In genomic region chr11:39673994-39674393, GRCh38 we compare ENCODE assay signal across 5 cellular contexts.
"Had no signal": no experiment of that assay in that cellular context is flagged by ENCODE, and none has a peak within 500 bp of the region (broad histone marks: within the 10 kb centered on the region; RNA-seq: fewer than 3 reads in every experiment).

No MANE protein-coding gene starts in this region.

- DNase-seq: IMR-90, KBM-7, KG1 had no signal

- H3K27ac ChIP-seq: HL-60 had no signal

- H3K4me3 ChIP-seq: K562 had no signal
